In genomic region chr9:128902351-128903078, GRCh38 we compare ENCODE assay signal across 9 cellular contexts. TPM values are rescaled to one million over a fixed set of nuclear protein-coding genes. Genes with fewer than 3 reads are reported as not detected.
DNase-seq lines count a peak whose midpoint lies in the region; ATAC-seq, FAIRE-seq and TF ChIP-seq lines count a peak whose summit lies in the region.
"Had no signal": no experiment of that assay in that cellular context is flagged by ENCODE, and none has a peak within 500 bp of the region (broad histone marks: within the 10 kb centered on the region; RNA-seq: fewer than 3 reads in every experiment).

No MANE protein-coding gene starts in this region.

- no peaks in the 10 kb centered on the region for H4K20me1 ChIP-seq in GM23248 (ENCODE audit: insufficient read depth)

- H3K4me1 Mint-ChIP-seq in activated T-helper 1 cell treated with anti-CD3 and anti-CD28 coated beads, Interleukin-12 subunit alpha, Interleukin-12 subunit beta, Interleukin-2, Interleukin-4 antibody, amounts not matched to agents 30 ng/mL and 10 ng/mL and 1 ng/mL, durations not matched to agents 14 hours and 24 hours and 36 hours (ENCODE audit: low read depth), result peaks cover 65% of the 10 kb centered on the region

- WGBS in GM23248 (ENCODE audit: low coverage in 1 of 2, low lambda C conversion rate in 2 of 2, missing lambda C conversion rate in 2 of 2), 2 experiments, result 91 to 92% methylated on average over 23 of the region's 23 CpGs

- H3K27me3 ChIP-seq in GM23248 (replicated peaks; ENCODE audit: insufficient read depth), result no peaks in the 10 kb centered on the region

- DNase-seq in GM12891 (ENCODE audit: insufficient read length, low spot score) (peak; percentile 82), NCI-H2171 treated with DMSO at 0.1 percent for 48 hours (lab: John Stamatoyannopoulos, UW) (peak; percentile 74), left lobe of liver (ENCODE audit: low spot score) (no peak), GM23248 (no peak), NCI-H128 (lab: John Stamatoyannopoulos, UW; ENCODE audit: unreplicated experiment) (no peak)
- peak; percentile 83 for DNase-seq in activated T-helper 1 cell treated with anti-CD3 and anti-CD28 coated beads, Interleukin-12 subunit alpha, Interleukin-12 subunit beta, Interleukin-2, Interleukin-4 antibody, amounts not matched to agents 30 ng/mL and 10 ng/mL and 1 ng/mL, durations not matched to agents 14 hours and 24 hours and 36 hours (ENCODE audit: low spot score)
- peak; percentile 74 to 80 for DNase-seq in stimulated activated CD8-positive, alpha-beta memory T cell treated with anti-CD3 and anti-CD28 coated beads, Interleukin-7, amount 100 ng/mL, for 4 hours (ENCODE audit: low read depth in 2 of 2)

- no peak overlapping the region for H3K9ac ChIP-seq in GM23248

- H3K27ac Mint-ChIP-seq in activated T-helper 1 cell treated with anti-CD3 and anti-CD28 coated beads, Interleukin-12 subunit alpha, Interleukin-12 subunit beta, Interleukin-2, Interleukin-4 antibody, amounts not matched to agents 30 ng/mL and 10 ng/mL and 1 ng/mL, durations not matched to agents 14 hours and 24 hours and 36 hours, result peak overlapping the region; percentile 96

- FAIRE-seq in GM12891 (lab: Jason Lieb, UNC), result peak; percentile 97

- H3K4me2 ChIP-seq in GM23248 (ENCODE audit: unreplicated experiment), result no peak overlapping the region

- peak; percentile 56 for ATAC-seq in HG02571 (IDR thresholded peaks at IDR 0.05; ENCODE audit: unreplicated experiment)
- peak; percentile 37 for ATAC-seq in left lobe of liver

- peak overlapping the region; percentile 66 for H3K4me3 Mint-ChIP-seq in activated T-helper 1 cell treated with anti-CD3 and anti-CD28 coated beads, Interleukin-12 subunit alpha, Interleukin-12 subunit beta, Interleukin-2, Interleukin-4 antibody, amounts not matched to agents 30 ng/mL and 10 ng/mL and 1 ng/mL, durations not matched to agents 14 hours and 24 hours and 36 hours

- no peak overlapping the region for H2AFZ ChIP-seq in GM23248

- peaks cover 16% of the 10 kb centered on the region for H3K4me1 ChIP-seq in GM23248 (ENCODE audit: insufficient read depth)

- no peak for TF ChIP-seq POLR2A in GM12891 (IDR thresholded peaks at IDR 0.05; ENCODE audit: low read depth, low read length)

- no peaks in the 10 kb centered on the region for H3K9me3 Mint-ChIP-seq in activated T-helper 1 cell treated with anti-CD3 and anti-CD28 coated beads, Interleukin-12 subunit alpha, Interleukin-12 subunit beta, Interleukin-2, Interleukin-4 antibody, amounts not matched to agents 30 ng/mL and 10 ng/mL and 1 ng/mL, durations not matched to agents 14 hours and 24 hours and 36 hours

- intact Hi-C loops in activated T-helper 1 cell treated with anti-CD3 and anti-CD28 coated beads, Interleukin-12 subunit alpha, Interleukin-12 subunit beta, Interleukin-2, Interleukin-4 antibody, amounts not matched to agents 30 ng/mL and 10 ng/mL and 1 ng/mL, durations not matched to agents 14 hours and 24 hours and 36 hours (cut with micrococcal nuclease), result loop anchor here (1.0 to 5.0 kb wide), 9 partner anchors 10 to 350 kb away; partner anchors contain the start of genes DOLK, DOLPP1, LRRC8A and NUP188

- H3K36me3 ChIP-seq in GM23248 (ENCODE audit: low read depth), result peaks cover 2% of the 10 kb centered on the region; the same call in 1 of the 2 replicates

- peaks cover 6% of the 10 kb centered on the region for H3F3A ChIP-seq in GM23248 (ENCODE audit: insufficient read depth)

- H3K9me3 ChIP-seq in GM23248 (ENCODE audit: low read depth), result no peaks in the 10 kb centered on the region

- in situ Hi-C loops in GM23248 (cut with MboI), result no loop called here

- H3K27me3 Mint-ChIP-seq in activated T-helper 1 cell treated with anti-CD3 and anti-CD28 coated beads, Interleukin-12 subunit alpha, Interleukin-12 subunit beta, Interleukin-2, Interleukin-4 antibody, amounts not matched to agents 30 ng/mL and 10 ng/mL and 1 ng/mL, durations not matched to agents 14 hours and 24 hours and 36 hours (ENCODE audit: insufficient read depth), result no peaks in the 10 kb centered on the region

- H3K79me2 ChIP-seq in GM23248 (ENCODE audit: insufficient read depth), result peaks cover 67% of the 10 kb centered on the region

- H3K27ac ChIP-seq in GM23248, result no peak overlapping the region
- H3K27ac ChIP-seq: SK-N-MC had no signal

- H3K4me3 ChIP-seq in GM23248, result no peak overlapping the region
- H3K4me3 ChIP-seq: SK-N-MC had no signal

- no peaks in the 10 kb centered on the region for H3K9me2 ChIP-seq in GM23248 (ENCODE audit: insufficient read depth)

- H3K36me3 Mint-ChIP-seq in activated T-helper 1 cell treated with anti-CD3 and anti-CD28 coated beads, Interleukin-12 subunit alpha, Interleukin-12 subunit beta, Interleukin-2, Interleukin-4 antibody, amounts not matched to agents 30 ng/mL and 10 ng/mL and 1 ng/mL, durations not matched to agents 14 hours and 24 hours and 36 hours (ENCODE audit: low read depth), result peaks cover 20% of the 10 kb centered on the region

TF ChIP-seq in GM12891, 5 proteins besides CTCF, POLR2A, EP300 and RAD21:
- TF ChIP-seq POLR2AphosphoS5 (IDR thresholded peaks at IDR 0.05; ENCODE audit: low read depth, low read length), result no peak
- peak; percentile 30; the same call in 1 of the 2 replicates for TF ChIP-seq SPI1 (IDR thresholded peaks at IDR 0.05; ENCODE audit: low read depth, low read length)

RNA-seq across cellular contexts. Expression of gene PHYHD1, which starts 18.3 kb away (rescaled TPM):
- polyA plus RNA-seq in GM12891 (2012; ENCODE audit: low read depth, missing spikeins), result not detected
- 0.34 and 1.0 TPM in 2 replicates for total RNA-seq in activated T-helper 1 cell treated with anti-CD3 and anti-CD28 coated beads, Interleukin-12 subunit alpha, Interleukin-12 subunit beta, Interleukin-2, Interleukin-4 antibody, amounts not matched to agents 30 ng/mL and 10 ng/mL and 1 ng/mL, durations not matched to agents 14 hours and 24 hours and 36 hours
- total RNA-seq in left lobe of liver, result 70.8 TPM
- 4.4 and 4.7 TPM in 2 replicates for total RNA-seq in GM23248 (2014; rRNA removed; shearing (Covaris generic))
- 7.4 and 8.6 TPM in 2 replicates for polyA plus RNA-seq in GM23248 (2016; fragmentation: Nextera tagmentation; extraction: Ambion mirVana)

RNA-seq across cellular contexts. Expression of gene LRRC8A, which starts 20.6 kb away (rescaled TPM):
- polyA plus RNA-seq in GM12891 (2012; ENCODE audit: low read depth, missing spikeins), result 5.2 TPM
- total RNA-seq in activated T-helper 1 cell treated with anti-CD3 and anti-CD28 coated beads, Interleukin-12 subunit alpha, Interleukin-12 subunit beta, Interleukin-2, Interleukin-4 antibody, amounts not matched to agents 30 ng/mL and 10 ng/mL and 1 ng/mL, durations not matched to agents 14 hours and 24 hours and 36 hours, result 30.1 and 32.9 TPM in 2 replicates
- 11.0 TPM for total RNA-seq in left lobe of liver
- 35.2 and 37.9 TPM in 2 replicates for total RNA-seq in GM23248 (2014; rRNA removed; shearing (Covaris generic))
- 35.6 and 36.5 TPM in 2 replicates for polyA plus RNA-seq in GM23248 (2016; fragmentation: Nextera tagmentation; extraction: Ambion mirVana)

RNA-seq across cellular contexts. Expression of gene KYAT1, which starts 20.8 kb away (rescaled TPM):
- polyA plus RNA-seq in GM12891 (2012; ENCODE audit: low read depth, missing spikeins), result 6.8 TPM
- total RNA-seq in activated T-helper 1 cell treated with anti-CD3 and anti-CD28 coated beads, Interleukin-12 subunit alpha, Interleukin-12 subunit beta, Interleukin-2, Interleukin-4 antibody, amounts not matched to agents 30 ng/mL and 10 ng/mL and 1 ng/mL, durations not matched to agents 14 hours and 24 hours and 36 hours, result 10.6 and 12.2 TPM in 2 replicates
- total RNA-seq in left lobe of liver, result 9.6 TPM
- total RNA-seq in GM23248 (2014; rRNA removed; shearing (Covaris generic)), result 5.1 and 5.8 TPM in 2 replicates
- polyA plus RNA-seq in GM23248 (2016; fragmentation: Nextera tagmentation; extraction: Ambion mirVana), result 4.4 and 5.5 TPM in 2 replicates

RNA-seq across cellular contexts. Expression of gene DOLK, which starts 44.9 kb away (rescaled TPM):
- polyA plus RNA-seq in GM12891 (2012; ENCODE audit: low read depth, missing spikeins), result 5.2 TPM
- total RNA-seq in activated T-helper 1 cell treated with anti-CD3 and anti-CD28 coated beads, Interleukin-12 subunit alpha, Interleukin-12 subunit beta, Interleukin-2, Interleukin-4 antibody, amounts not matched to agents 30 ng/mL and 10 ng/mL and 1 ng/mL, durations not matched to agents 14 hours and 24 hours and 36 hours, result 17.7 and 18.1 TPM in 2 replicates
- 7.5 TPM for total RNA-seq in left lobe of liver
- total RNA-seq in GM23248 (2014; rRNA removed; shearing (Covaris generic)), result 31.1 and 36.1 TPM in 2 replicates
- 29.6 and 31.7 TPM in 2 replicates for polyA plus RNA-seq in GM23248 (2016; fragmentation: Nextera tagmentation; extraction: Ambion mirVana)

RNA-seq across cellular contexts. Expression of gene NUP188, which starts 45.0 kb away (rescaled TPM):
- polyA plus RNA-seq in GM12891 (2012; ENCODE audit: low read depth, missing spikeins), result 29.5 TPM
- 154 and 158 TPM in 2 replicates for total RNA-seq in activated T-helper 1 cell treated with anti-CD3 and anti-CD28 coated beads, Interleukin-12 subunit alpha, Interleukin-12 subunit beta, Interleukin-2, Interleukin-4 antibody, amounts not matched to agents 30 ng/mL and 10 ng/mL and 1 ng/mL, durations not matched to agents 14 hours and 24 hours and 36 hours
- total RNA-seq in left lobe of liver, result 11.4 TPM
- 45.9 and 57.0 TPM in 2 replicates for total RNA-seq in GM23248 (2014; rRNA removed; shearing (Covaris generic))
- 24.9 and 25.7 TPM in 2 replicates for polyA plus RNA-seq in GM23248 (2016; fragmentation: Nextera tagmentation; extraction: Ambion mirVana)

Comparison
In these comparisons a context has a peak if more than half of its experiments do, and no peak if none do; other contexts are left out.
1. DNase-seq: peak in GM12891 (single experiment), NCI-H2171 treated with DMSO at 0.1 percent for 48 hours (single experiment), activated T-helper 1 cell treated with anti-CD3 and anti-CD28 coated beads, Interleukin-12 subunit alpha, Interleukin-12 subunit beta, Interleukin-2, Interleukin-4 antibody, amounts not matched to agents 30 ng/mL and 10 ng/mL and 1 ng/mL, durations not matched to agents 14 hours and 24 hours and 36 hours (single experiment) and stimulated activated CD8-positive, alpha-beta memory T cell treated with anti-CD3 and anti-CD28 coated beads, Interleukin-7, amount 100 ng/mL, for 4 hours (2 of 2); none in left lobe of liver (single experiment), GM23248 (single experiment) and NCI-H128 (single experiment).
2. RNA of gene PHYHD1, which starts 18.3 kb away (total RNA-seq): 70.8 TPM in left lobe of liver (single experiment); 4.4 to 4.7 TPM in GM23248 and 0.34 to 1.0 TPM in activated T-helper 1 cell treated with anti-CD3 and anti-CD28 coated beads, Interleukin-12 subunit alpha, Interleukin-12 subunit beta, Interleukin-2, Interleukin-4 antibody, amounts not matched to agents 30 ng/mL and 10 ng/mL and 1 ng/mL, durations not matched to agents 14 hours and 24 hours and 36 hours; every median in the first group is over 10 times any median in the second.